Comparison of ENCODE assay signal across 16 cellular contexts in genomic region chr6:169246445-169246844, GRCh38. TPM values are rescaled to one million over a fixed set of nuclear protein-coding genes. Genes with fewer than 3 reads are reported as not detected.
DNase-seq lines count a peak whose midpoint lies in the region; ATAC-seq and TF ChIP-seq lines count a peak whose summit lies in the region.
"Had no signal": no experiment of that assay in that cellular context is flagged by ENCODE, and none has a peak within 500 bp of the region (broad histone marks: within the 10 kb centered on the region; RNA-seq: fewer than 3 reads in every experiment).

No MANE protein-coding gene starts in this region.

- H3K4me1 ChIP-seq in ascending aorta = peaks cover 0 to 22% of the 10 kb centered on the region in 2 donors
- H3K4me1 ChIP-seq: BLaER1 treated with 17β-estradiol and CSF1 and Interleukin-3, amounts not matched to agents 10 nM and 100 nM had no signal

- DNase-seq in EH (ENCODE audit: low read depth) (peak; percentile 9), coronary artery (ENCODE audit: low spot score) (no peak), omental fat pad (ENCODE audit: low spot score) (peak; percentile 6), substantia nigra (lab: John Stamatoyannopoulos, UW) (no peak), ascending aorta (ENCODE audit: low spot score in 2 of 2) (no peak), DMS 273 treated with DMSO at 0.1 percent for 48 hours (lab: John Stamatoyannopoulos, UW) (no peak)
- DNase-seq: 8988T; Calu3; CD4-positive, CD25-positive, alpha-beta regulatory T cell; DMS79; EL; HCEC 1CT; HFFc6 had no signal

- peaks cover 52 to 65% of the 10 kb centered on the region in 2 donors for H3K36me3 ChIP-seq in ascending aorta
- H3K36me3 ChIP-seq: BLaER1 treated with 17β-estradiol and CSF1 and Interleukin-3, amounts not matched to agents 10 nM and 100 nM had no signal

- no peaks in the 10 kb centered on the region for H3K9me3 ChIP-seq in ascending aorta

- H3K27me3 ChIP-seq in ascending aorta = no peaks in the 10 kb centered on the region
- H3K27me3 ChIP-seq: BLaER1 treated with 17β-estradiol and CSF1 and Interleukin-3, amounts not matched to agents 10 nM and 100 nM had no signal

- H3K27ac ChIP-seq in coronary artery = peak overlapping the region in 1 of 2 donors; percentile 41
- peak overlapping the region; percentile 13 for H3K27ac ChIP-seq in substantia nigra (ENCODE audit: low read depth, low read length, poor library complexity, severe bottlenecking)
- peak overlapping the region in 1 of 2 donors; percentile 14 for H3K27ac ChIP-seq in ascending aorta
- H3K27ac ChIP-seq: BLaER1 treated with 17β-estradiol and CSF1 and Interleukin-3, amounts not matched to agents 10 nM and 100 nM had no signal

- H3K4me3 ChIP-seq in coronary artery (peak overlapping the region; percentile 55), ascending aorta (peak overlapping the region in 1 of 2 donors; percentile 30)
- H3K4me3 ChIP-seq: BLaER1 treated with 17β-estradiol and CSF1 and Interleukin-3, amounts not matched to agents 10 nM and 100 nM had no signal

- ATAC-seq in omental fat pad (ENCODE audit: low FRiP score) = no peak
- ATAC-seq in HG02973 (IDR thresholded peaks at IDR 0.05; ENCODE audit: unreplicated experiment) = no peak
- ATAC-seq: HepG2 had no signal

- TF ChIP-seq CTCF in coronary artery (IDR thresholded peaks at IDR 0.05) (no peak), omental fat pad (IDR thresholded peaks at IDR 0.05) (no peak), ascending aorta (IDR thresholded peaks at IDR 0.05) (no peak)

- intact Hi-C loops in ascending aorta (cut with DNase I) = no loop called here

RNA-seq across cellular contexts. Expression of gene THBS2, which starts 7.2 kb away (rescaled TPM):
- total RNA-seq in omental fat pad (100 to 1,000 TPM in 2 of 4 donors, 10 to 100 TPM in 2; 53.5 to 115 (median 93.8) TPM), ascending aorta (709 TPM)
- total RNA-seq: Calu3; CD4-positive, CD25-positive, alpha-beta regulatory T cell had no signal

Comparison
In these comparisons a context has a peak if more than half of its experiments do, and no peak if none do; other contexts are left out.
1. DNase-seq: peak in EH (single experiment) and omental fat pad (single experiment); none in coronary artery (single experiment), substantia nigra (0 of 49), ascending aorta (0 of 2) and DMS 273 treated with DMSO at 0.1 percent for 48 hours (single experiment).